In genomic region chr9:135282001-135282731, GRCh38 we compare ENCODE assay signal across 8 cellular contexts.
DNase-seq lines count a peak whose midpoint lies in the region; ATAC-seq and TF ChIP-seq lines count a peak whose summit lies in the region.

No MANE protein-coding gene starts in this region.

- no peak overlapping the region for H3K9ac ChIP-seq in fibroblast of lung (ENCODE audit: insufficient read depth, low read length)

- TF ChIP-seq POLR2A in gastrocnemius medialis (IDR thresholded peaks at IDR 0.05), result no peak

- H3K4me2 ChIP-seq in fibroblast of lung (ENCODE audit: extremely low read depth, insufficient read depth, low read length), result no peak overlapping the region

- H3K4me1 ChIP-seq in fibroblast of lung (ENCODE audit: control insufficient read depth, extremely low read depth, insufficient read depth, low read length) (no peaks in the 10 kb centered on the region), gastrocnemius medialis (peaks cover 0 to 3% of the 10 kb centered on the region in 2 donors)

- no peak overlapping the region for H2AFZ ChIP-seq in fibroblast of lung (ENCODE audit: low read length)

- H3K36me3 ChIP-seq in fibroblast of lung (ENCODE audit: control insufficient read depth, insufficient read depth, low read length) (no peaks in the 10 kb centered on the region), gastrocnemius medialis (no peaks in the 10 kb centered on the region)

- ATAC-seq in gastrocnemius medialis, result peak; percentile 24 to 47
- no peak for ATAC-seq in HG03159 (IDR thresholded peaks at IDR 0.05; ENCODE audit: unreplicated experiment)

- H4K20me1 ChIP-seq in fibroblast of lung (ENCODE audit: control insufficient read depth, extremely low read depth, insufficient read depth, low read length), result no peaks in the 10 kb centered on the region

- peak; percentile 3 for DNase-seq in NK-92 treated with Interleukin-12 subunit alpha and Interleukin-12 subunit beta, amount 100 ng/mL, for 24 hours (lab: John Stamatoyannopoulos, UW)
- DNase-seq in NK-92 (lab: John Stamatoyannopoulos, UW; ENCODE audit: unreplicated experiment) (no peak), NCI-H510A treated with DMSO at 0.1 percent for 48 hours (lab: John Stamatoyannopoulos, UW) (peak; percentile 30), fibroblast of lung (ENCODE audit: low read depth in 2 of 2) (peak; percentile 4 to 5), gastrocnemius medialis (peak in 1 of 2 donors; percentile 25), activated T-cell treated with anti-CD3 and anti-CD28 coated beads for 4 hours (no peak)
- no peak for DNase-seq in activated CD8-positive, alpha-beta memory T cell treated with anti-CD3 and anti-CD28 coated beads, Interleukin-2, amount 50 U/mL, for 48 hours

- H3K27me3 ChIP-seq in fibroblast of lung (ENCODE audit: control insufficient read depth, insufficient read depth, low read length) (no peaks in the 10 kb centered on the region), gastrocnemius medialis (peaks cover 4 to 32% (median 10%) of the 10 kb centered on the region in 3 donors)

- no peak for TF ChIP-seq CTCF in fibroblast of lung (conservative IDR thresholded peaks at IDR 0.05 in 1 of 2, IDR thresholded peaks at IDR 0.05 in 1 of 2; ENCODE audit: low read depth in 1 of 2, low read length in 2 of 2)
- TF ChIP-seq CTCF in gastrocnemius medialis (IDR thresholded peaks at IDR 0.05 in 4 of 5, conservative IDR thresholded peaks at IDR 0.05 in 1 of 5), result no peak

- H3K27ac ChIP-seq in fibroblast of lung (ENCODE audit: insufficient read depth, low read length) (no peak overlapping the region), gastrocnemius medialis (no peak overlapping the region)

- no peaks in the 10 kb centered on the region for H3K79me2 ChIP-seq in fibroblast of lung (ENCODE audit: control insufficient read depth, insufficient read depth, low read length)

- H3K9me3 ChIP-seq in fibroblast of lung (ENCODE audit: control insufficient read depth, insufficient read depth, low read depth, low read length), result no peaks in the 10 kb centered on the region
- H3K9me3 ChIP-seq in gastrocnemius medialis, result no peaks in the 10 kb centered on the region

- intact Hi-C loops in gastrocnemius medialis (cut with DNase I; ENCODE audit: low total_unique reads), result no loop called here

- in situ Hi-C loops in gastrocnemius medialis (cut with MboI; ENCODE audit: low sequenced_read_pairs in 4 of 4), result no loop called here

- H3K4me3 ChIP-seq in fibroblast of lung (replicated peaks in 1 of 4; ENCODE audit: control extremely low read depth in 1 of 4, insufficient read depth in 1 of 4, low read depth in 3 of 4, low read length in 4 of 4) (no peak overlapping the region), gastrocnemius medialis (no peak overlapping the region)

Comparison
In these comparisons a context has a peak if more than half of its experiments do, and no peak if none do; other contexts are left out.
1. DNase-seq: peak in NK-92 treated with Interleukin-12 subunit alpha and Interleukin-12 subunit beta, amount 100 ng/mL, for 24 hours (single experiment), NCI-H510A treated with DMSO at 0.1 percent for 48 hours (single experiment) and fibroblast of lung (2 of 2); none in NK-92 (single experiment), activated T-cell treated with anti-CD3 and anti-CD28 coated beads for 4 hours (single experiment) and activated CD8-positive, alpha-beta memory T cell treated with anti-CD3 and anti-CD28 coated beads, Interleukin-2, amount 50 U/mL, for 48 hours (single experiment).